Comparison of ENCODE assay signal across 8 cellular contexts in the genomic region with DNA sequence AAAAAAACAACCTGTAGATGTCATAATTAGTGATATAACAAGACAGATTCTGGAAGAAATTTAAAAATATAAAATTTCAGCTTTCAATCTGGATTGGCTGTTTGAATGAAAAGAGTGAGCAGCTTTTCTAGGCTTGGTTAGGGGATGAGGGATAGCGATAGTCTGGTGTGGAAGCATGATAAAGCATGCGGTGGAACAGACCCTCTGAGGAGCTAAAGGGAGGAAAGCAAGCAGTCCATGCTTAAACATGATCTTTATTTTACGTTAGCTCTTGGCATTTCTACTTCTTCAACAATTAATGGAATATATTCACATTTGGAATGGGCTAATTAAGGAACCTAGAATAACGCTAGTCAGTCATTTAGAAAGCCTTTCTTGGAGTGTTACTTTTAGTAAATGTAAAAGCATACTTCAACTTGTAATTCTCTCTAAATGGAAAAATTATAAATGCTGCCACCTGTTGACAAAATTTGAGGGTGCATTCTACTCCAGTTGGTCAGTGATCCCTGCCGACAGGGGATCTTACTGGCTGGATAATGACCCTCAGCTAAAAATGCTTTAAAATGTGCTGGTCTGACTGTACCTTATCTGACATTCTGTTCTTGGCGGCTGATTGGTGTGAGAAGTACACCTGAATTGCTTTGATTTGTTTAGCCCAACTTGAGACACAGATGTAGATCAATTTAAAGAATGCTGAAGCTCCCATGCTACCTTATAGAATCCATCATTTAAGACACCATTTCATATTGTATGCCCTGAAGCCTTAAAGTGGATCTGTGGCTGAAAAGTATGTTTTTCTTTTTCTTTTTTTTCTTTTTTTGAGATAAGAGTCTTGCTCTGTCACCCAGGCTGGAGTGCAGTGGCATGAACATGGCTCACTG.
DNase-seq lines count a peak whose midpoint lies in the region; ATAC-seq and TF ChIP-seq lines count a peak whose summit lies in the region.

No MANE protein-coding gene starts in this region.

- no peaks in the 10 kb centered on the region for H3K4me1 ChIP-seq in OCI-LY7 (ENCODE audit: insufficient read depth, low read length, poor library complexity, severe bottlenecking)

- H3K9me3 Mint-ChIP-seq in activated CD4-positive, alpha-beta T cell treated with anti-CD3 and anti-CD28 coated beads, Interleukin-2, amount 10 ng/mL, durations not matched to agents 7 days and 5 days = no peaks in the 10 kb centered on the region

- TF ChIP-seq CTCF in OCI-LY7 (conservative IDR thresholded peaks at IDR 0.05; ENCODE audit: low read length) = peak; percentile 80

- no TSS peak for BruUV-seq in OCI-LY7 (replicated peaks; lab: Mats Ljungman, UMichigan)

- ATAC-seq in HG02981 (IDR thresholded peaks at IDR 0.05; ENCODE audit: unreplicated experiment) (peak; percentile 39), GM18505 (IDR thresholded peaks at IDR 0.05; ENCODE audit: unreplicated experiment) (no peak)

- H3K36me3 Mint-ChIP-seq in activated CD4-positive, alpha-beta T cell treated with anti-CD3 and anti-CD28 coated beads, Interleukin-2, amount 10 ng/mL, durations not matched to agents 7 days and 5 days (ENCODE audit: low read depth) = peaks cover 3% of the 10 kb centered on the region

- H3K4me1 Mint-ChIP-seq in activated CD4-positive, alpha-beta T cell treated with anti-CD3 and anti-CD28 coated beads, Interleukin-2, amount 10 ng/mL, durations not matched to agents 7 days and 5 days = peaks cover 23% of the 10 kb centered on the region

- H4K20me1 ChIP-seq in OCI-LY7 (ENCODE audit: insufficient read depth, low read length) = no peaks in the 10 kb centered on the region

- POLR2A ChIA-PET in activated CD4-positive, alpha-beta T cell treated with anti-CD3 and anti-CD28 coated beads, Interleukin-2, amount 10 ng/mL, durations not matched to agents 7 days and 5 days (lab: Charles Lee) = interaction anchor here (0.6 kb wide), 1 partner anchor 713 kb away, joined by 3 read pairs; no protein-coding TSS in a partner anchor
- POLR2A ChIA-PET in OCI-LY7 (lab: Charles Lee) = interaction anchor here (0.6 kb wide), 3 partner anchors 97 to 454 kb away, joined by 3 to 4 read pairs (median 3); no protein-coding TSS in a partner anchor

- H3K79me2 ChIP-seq in OCI-LY7 (ENCODE audit: insufficient read depth, low read depth, low read length) = no peaks in the 10 kb centered on the region

- H3K27ac ChIP-seq in OCI-LY7 (ENCODE audit: low read depth, low read length, poor library complexity, severe bottlenecking) = no peak overlapping the region

- CTCF ChIA-PET in activated CD4-positive, alpha-beta T cell treated with anti-CD3 and anti-CD28 coated beads, Interleukin-2, amount 10 ng/mL, durations not matched to agents 7 days and 5 days (lab: Charles Lee) = interaction anchor here (1.0 to 1.7 kb wide), 3 partner anchors 23 to 52 kb away, joined by 3 to 6 read pairs (median 4); no protein-coding TSS in a partner anchor
- CTCF ChIA-PET in OCI-LY7 (lab: Charles Lee; ENCODE audit: unreplicated experiment) = no interaction called here

- TF ChIP-seq POLR2A in GM18505 (IDR thresholded peaks at IDR 0.05; ENCODE audit: borderline replicate concordance, extremely low read depth, insufficient read depth, insufficient read length) = no peak

- intact Hi-C loops in OCI-LY7 (cut with micrococcal nuclease; ENCODE audit: unreplicated experiment) = loop anchor here (5.0 kb wide), 1 partner anchor 147 kb away; no protein-coding TSS in a partner anchor

- DNase-seq in activated CD4-positive, alpha-beta T cell treated with anti-CD3 and anti-CD28 coated beads, Interleukin-2, amount 10 ng/mL, durations not matched to agents 7 days and 5 days = peak; percentile 23
- DNase-seq in activated CD4-positive, alpha-beta T cell treated with anti-CD3 and anti-CD28 coated beads, Interleukin-2, amount 50 U/mL, for 1 hour = no peak
- peak; percentile 36 for DNase-seq in OCI-LY7 (ENCODE audit: low spot score)
- DNase-seq in dermis microvascular lymphatic vessel endothelial cell (ENCODE audit: low read depth in 2 of 2) = peak; percentile 48 to 60
- DNase-seq in medulla oblongata (ENCODE audit: extremely low spot score) = peak; percentile 80
- no peak for DNase-seq in stimulated activated CD4-positive, alpha-beta T cell treated with anti-CD3 and anti-CD28 coated beads, Interleukin-2, amount 100 ng/mL, for 24 hours

- H3K27ac Mint-ChIP-seq in activated CD4-positive, alpha-beta T cell treated with anti-CD3 and anti-CD28 coated beads, Interleukin-2, amount 10 ng/mL, durations not matched to agents 7 days and 5 days = no peak overlapping the region

- H3K4me3 Mint-ChIP-seq in activated CD4-positive, alpha-beta T cell treated with anti-CD3 and anti-CD28 coated beads, Interleukin-2, amount 10 ng/mL, durations not matched to agents 7 days and 5 days = no peak overlapping the region

- H2AFZ ChIP-seq in OCI-LY7 (ENCODE audit: low read length) = no peak overlapping the region

- no peaks in the 10 kb centered on the region for H3K9me2 ChIP-seq in OCI-LY7 (ENCODE audit: insufficient read depth, low read length)

- no peaks in the 10 kb centered on the region for H3K9me3 ChIP-seq in OCI-LY7 (ENCODE audit: low read length)

- no peaks in the 10 kb centered on the region for H3K36me3 ChIP-seq in OCI-LY7 (ENCODE audit: insufficient read depth, low read length)

- H3K4me2 ChIP-seq in OCI-LY7 (ENCODE audit: low read length) = no peak overlapping the region

- no peaks in the 10 kb centered on the region for H3K27me3 Mint-ChIP-seq in activated CD4-positive, alpha-beta T cell treated with anti-CD3 and anti-CD28 coated beads, Interleukin-2, amount 10 ng/mL, durations not matched to agents 7 days and 5 days

- H3K4me3 ChIP-seq in OCI-LY7 (ENCODE audit: low read depth, low read length, poor library complexity, severe bottlenecking) = no peak overlapping the region

Comparison
In these comparisons a context has a peak if more than half of its experiments do, and no peak if none do; other contexts are left out.
1. DNase-seq: peak in activated CD4-positive, alpha-beta T cell treated with anti-CD3 and anti-CD28 coated beads, Interleukin-2, amount 10 ng/mL, durations not matched to agents 7 days and 5 days (single experiment), OCI-LY7 (single experiment), dermis microvascular lymphatic vessel endothelial cell (2 of 2) and medulla oblongata (single experiment); none in activated CD4-positive, alpha-beta T cell treated with anti-CD3 and anti-CD28 coated beads, Interleukin-2, amount 50 U/mL, for 1 hour (single experiment) and stimulated activated CD4-positive, alpha-beta T cell treated with anti-CD3 and anti-CD28 coated beads, Interleukin-2, amount 100 ng/mL, for 24 hours (0 of 2).